In genomic region chr3:195194559-195195161, GRCh38 we compare ENCODE assay signal across 11 cellular contexts.
DNase-seq lines count a peak whose midpoint lies in the region; ATAC-seq and TF ChIP-seq lines count a peak whose summit lies in the region.
"Had no signal": no experiment of that assay in that cellular context is flagged by ENCODE, and none has a peak within 500 bp of the region (broad histone marks: within the 10 kb centered on the region; RNA-seq: fewer than 3 reads in every experiment).

No MANE protein-coding gene starts in this region.

- peak overlapping the region; percentile 4 for H3K4me3 Mint-ChIP-seq in activated T-cell treated with anti-CD3 and anti-CD28 coated beads, Interleukin-2, amount 50 U/mL, for 24 hours
- H3K4me3 Mint-ChIP-seq in chondrocyte (ENCODE audit: unreplicated experiment) = no peak overlapping the region
- H3K4me3 Mint-ChIP-seq: CD14-positive monocyte had no signal

- no peak for DNase-seq in activated T-cell treated with anti-CD3 and anti-CD28 coated beads, Interleukin-2, amount 50 U/mL, for 24 hours
- no peak for DNase-seq in activated T-cell treated with anti-CD3 and anti-CD28 coated beads, Interleukin-2, amount 50 U/mL, for 1 hour
- peak; percentile 52 for DNase-seq in NCI-H2081 treated with DMSO at 0.1 percent for 48 hours (lab: John Stamatoyannopoulos, UW)
- no peak for DNase-seq in chondrocyte (ENCODE audit: low spot score)
- DNase-seq in ureter (ENCODE audit: low spot score) = no peak
- DNase-seq in GM10266 (ENCODE audit: extremely low spot score) = no peak
- DNase-seq: activated naive CD4-positive, alpha-beta T cell; MV-4-11 had no signal

- no peak for TF ChIP-seq CTCF in chondrocyte (IDR thresholded peaks at IDR 0.05)
- TF ChIP-seq CTCF in GM10266 (IDR thresholded peaks at IDR 0.05; ENCODE audit: control insufficient read depth, insufficient read depth, low read depth, missing control alignments) = no peak

- H3K9me3 Mint-ChIP-seq in activated T-cell treated with anti-CD3 and anti-CD28 coated beads, Interleukin-2, amount 50 U/mL, for 24 hours = peaks cover 9% of the 10 kb centered on the region
- H3K9me3 Mint-ChIP-seq in chondrocyte (ENCODE audit: low read depth) = peaks cover 6% of the 10 kb centered on the region

- H3K9ac ChIP-seq in skeletal muscle satellite cell (ENCODE audit: low read depth, low read length) = no peak overlapping the region

- H3K27ac Mint-ChIP-seq in activated T-cell treated with anti-CD3 and anti-CD28 coated beads, Interleukin-2, amount 50 U/mL, for 24 hours = peak overlapping the region; percentile 79
- peak overlapping the region; percentile 72 for H3K27ac Mint-ChIP-seq in chondrocyte (ENCODE audit: unreplicated experiment)
- H3K27ac Mint-ChIP-seq: CD14-positive monocyte had no signal

- no peaks in the 10 kb centered on the region for H3K9me3 ChIP-seq in skeletal muscle satellite cell (replicated peaks; ENCODE audit: low read length)

- peaks cover 12% of the 10 kb centered on the region for H3K36me3 Mint-ChIP-seq in activated T-cell treated with anti-CD3 and anti-CD28 coated beads, Interleukin-2, amount 50 U/mL, for 24 hours (ENCODE audit: low read depth)
- H3K36me3 Mint-ChIP-seq in chondrocyte (ENCODE audit: low read depth) = peaks cover 5% of the 10 kb centered on the region

- H3K4me1 ChIP-seq in skeletal muscle satellite cell (ENCODE audit: control insufficient read depth, insufficient read depth, low read length) = peaks cover 44% of the 10 kb centered on the region

- no peak for ATAC-seq in GM18511 (IDR thresholded peaks at IDR 0.05; ENCODE audit: unreplicated experiment)

- peak overlapping the region; percentile 12 for H3K4me2 ChIP-seq in skeletal muscle satellite cell (ENCODE audit: low read length)

- H3K27me3 Mint-ChIP-seq in activated T-cell treated with anti-CD3 and anti-CD28 coated beads, Interleukin-2, amount 50 U/mL, for 24 hours = no peaks in the 10 kb centered on the region
- no peaks in the 10 kb centered on the region for H3K27me3 Mint-ChIP-seq in chondrocyte (ENCODE audit: low read depth)

- no peaks in the 10 kb centered on the region for H3K36me3 ChIP-seq in skeletal muscle satellite cell (ENCODE audit: insufficient read depth, low read length)

- H3K4me1 Mint-ChIP-seq in activated T-cell treated with anti-CD3 and anti-CD28 coated beads, Interleukin-2, amount 50 U/mL, for 24 hours (ENCODE audit: low read depth) = peaks cover 33% of the 10 kb centered on the region
- H3K4me1 Mint-ChIP-seq in chondrocyte (ENCODE audit: low read depth) = peaks cover 52% of the 10 kb centered on the region

- H3K27me3 ChIP-seq in skeletal muscle satellite cell (ENCODE audit: control insufficient read depth, insufficient read depth, low read length) = no peaks in the 10 kb centered on the region

- H3K4me3 ChIP-seq in skeletal muscle satellite cell (ENCODE audit: low read length) = no peak overlapping the region
